In the genomic region with DNA sequence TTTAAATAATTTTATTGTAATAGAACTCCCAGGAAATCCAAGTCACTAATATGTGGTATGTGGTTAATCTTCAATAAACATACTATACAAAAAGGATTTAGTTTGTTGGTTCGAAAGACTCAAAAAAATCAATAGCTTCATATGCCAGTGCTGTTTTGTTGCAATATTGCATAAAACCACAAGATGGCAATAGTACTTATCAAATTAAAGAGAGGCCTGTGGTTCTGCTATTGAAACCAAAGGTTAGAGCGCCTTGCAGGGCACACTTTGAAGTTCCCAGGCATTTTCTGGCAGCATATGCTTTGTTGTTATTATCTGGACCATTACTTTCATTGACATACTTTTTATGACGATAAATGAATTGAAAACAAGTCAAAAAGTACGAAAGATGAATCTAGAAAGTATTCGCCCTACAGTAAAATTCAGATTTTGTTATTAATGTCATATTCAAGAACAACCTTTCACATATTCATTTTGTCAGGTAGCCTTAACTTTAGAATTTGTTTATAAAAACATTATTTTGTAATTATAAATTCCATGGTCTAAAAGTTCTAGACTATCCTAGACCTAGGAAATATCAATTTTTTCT, we compare ENCODE assay signal across 8 cellular contexts.
A peak's percentile ranks its signal among the peaks of the same experiment; 100 is the strongest.
DNase-seq lines count a peak whose midpoint lies in the region; ATAC-seq and TF ChIP-seq lines count a peak whose summit lies in the region.

No MANE protein-coding gene starts in this region.

- peaks cover 6% of the 10 kb centered on the region for H3K4me1 Mint-ChIP-seq in glutamatergic neuron (ENCODE audit: low read depth, unreplicated experiment)

- TF ChIP-seq CTCF in WI38 (IDR thresholded peaks at IDR 0.05; ENCODE audit: low read depth, low read length) (peak; percentile 43; the same call in 1 of the 2 replicates), glutamatergic neuron (IDR thresholded peaks at IDR 0.05; ENCODE audit: partially characterized antibody, unreplicated experiment) (peak; percentile 84)

- H3K9me3 Mint-ChIP-seq in glutamatergic neuron (ENCODE audit: unreplicated experiment): peaks cover 3% of the 10 kb centered on the region

- H3K4me3 ChIP-seq in WI38 (ENCODE audit: low read depth, low read length): no peak overlapping the region

- DNase-seq in COLO829 (ENCODE audit: low spot score) (peak; percentile 37), NCI-H345 (lab: John Stamatoyannopoulos, UW) (peak; percentile 74), glutamatergic neuron (no peak), renal cortical epithelial cell (ENCODE audit: low read depth) (peak; percentile 77)

- peak; percentile 75 for ATAC-seq in GM18907 (IDR thresholded peaks at IDR 0.05; ENCODE audit: unreplicated experiment)
- peak; percentile 75 for ATAC-seq in HG03354 (IDR thresholded peaks at IDR 0.05; ENCODE audit: poor library complexity, severe bottlenecking, unreplicated experiment)
- ATAC-seq in HG02970 (IDR thresholded peaks at IDR 0.05; ENCODE audit: low FRiP score, unreplicated experiment): no peak

- H3K4me3 Mint-ChIP-seq in glutamatergic neuron (ENCODE audit: unreplicated experiment): no peak overlapping the region

- H3K27me3 Mint-ChIP-seq in glutamatergic neuron (ENCODE audit: unreplicated experiment): no peaks in the 10 kb centered on the region

- no peak overlapping the region for H3K27ac Mint-ChIP-seq in glutamatergic neuron (ENCODE audit: unreplicated experiment)

- H3K36me3 Mint-ChIP-seq in glutamatergic neuron (ENCODE audit: unreplicated experiment): no peaks in the 10 kb centered on the region
